ENCODE assay signal across 6 cellular contexts in the genomic region with DNA sequence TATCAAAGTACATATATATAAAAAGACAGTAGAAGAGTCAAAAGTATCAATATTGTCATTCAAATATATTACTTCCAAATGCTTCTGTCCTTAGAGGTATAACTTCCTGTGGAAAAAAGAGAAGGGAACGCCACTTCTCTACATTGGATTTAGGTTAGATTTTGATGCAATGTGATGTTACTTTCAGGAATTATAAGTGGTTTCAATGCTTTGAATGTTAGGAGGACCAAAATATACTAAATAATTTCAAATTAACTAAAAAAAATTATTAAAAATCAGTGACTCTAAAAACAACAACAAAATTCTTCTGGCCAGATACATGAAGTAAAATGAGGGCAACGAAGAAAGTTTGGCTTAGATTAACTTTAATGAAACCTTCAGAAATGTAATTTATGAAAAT.
"Had no signal": no experiment of that assay in that cellular context is flagged by ENCODE, and none has a peak within 500 bp of the region (broad histone marks: within the 10 kb centered on the region; RNA-seq: fewer than 3 reads in every experiment).

No MANE protein-coding gene starts in this region.

- FAIRE-seq: HepG2 had no signal

- DNase-seq: IMR-90, KBM-7, KG1 had no signal

- ATAC-seq: HepG2 had no signal

- H3K4me2 ChIP-seq: KMS-11 had no signal

- H3K9ac ChIP-seq: KMS-11 had no signal

- H3K27ac ChIP-seq: HL-60, KMS-11 had no signal
